8 cellular contexts compared by ENCODE assay signal in genomic region chr3:71580636-71581215, GRCh38.
A peak's percentile ranks its signal among the peaks of the same experiment; 100 is the strongest.
DNase-seq lines count a peak whose midpoint lies in the region; ATAC-seq and TF ChIP-seq lines count a peak whose summit lies in the region.

No MANE protein-coding gene starts in this region.

- H3K4me3 ChIP-seq in GM08714 (ENCODE audit: low read length), result peak overlapping the region; percentile 32
- peak overlapping the region; percentile 76 for H3K4me3 ChIP-seq in RWPE2 (ENCODE audit: severe bottlenecking)
- peak overlapping the region; percentile 72 for H3K4me3 ChIP-seq in fibroblast of pulmonary artery (replicated peaks; ENCODE audit: low read depth, low read length)
- H3K4me3 ChIP-seq in rectal smooth muscle tissue (ENCODE audit: low read length), result peak overlapping the region; percentile 97

- H3K27ac ChIP-seq in RWPE2 (ENCODE audit: poor library complexity, severe bottlenecking) (peak overlapping the region; percentile 96), rectal smooth muscle tissue (ENCODE audit: low read depth, low read length) (peak overlapping the region; percentile 98)

- no peak for TF ChIP-seq CTCF in RWPE2 (IDR thresholded peaks at IDR 0.05; ENCODE audit: poor library complexity, severe bottlenecking)
- no peak for TF ChIP-seq CTCF in fibroblast of pulmonary artery (IDR thresholded peaks at IDR 0.05; ENCODE audit: low read length, missing control alignments)
- TF ChIP-seq CTCF in GM13976 (IDR thresholded peaks at IDR 0.05; ENCODE audit: borderline replicate concordance, control extremely low read depth, extremely low read depth, insufficient read depth, missing control alignments), result no peak

- no peaks in the 10 kb centered on the region for H3K27me3 ChIP-seq in RWPE2 (ENCODE audit: insufficient read depth, poor library complexity, severe bottlenecking)
- H3K27me3 ChIP-seq in rectal smooth muscle tissue (ENCODE audit: control insufficient read depth, insufficient read depth, low read length), result no peaks in the 10 kb centered on the region

- H3K36me3 ChIP-seq in RWPE2 (ENCODE audit: low read depth), result peaks cover 18% of the 10 kb centered on the region
- H3K36me3 ChIP-seq in rectal smooth muscle tissue (ENCODE audit: control insufficient read depth, insufficient read depth, low read length), result no peaks in the 10 kb centered on the region

- in situ Hi-C loops in GM13976 (cut with MboI; ENCODE audit: low sequenced_read_pairs, unreplicated experiment), result no loop called here

- H3K4me1 ChIP-seq in RWPE2 (ENCODE audit: insufficient read depth, poor library complexity, severe bottlenecking) (peaks cover 32% of the 10 kb centered on the region), rectal smooth muscle tissue (ENCODE audit: control insufficient read depth, insufficient read depth, low read length) (peaks cover 11% of the 10 kb centered on the region)

- no peaks in the 10 kb centered on the region for H3K9me3 ChIP-seq in RWPE2 (ENCODE audit: severe bottlenecking)

- no peak for DNase-seq in RWPE2 (ENCODE audit: low spot score)
- no peak for DNase-seq in fibroblast of pulmonary artery (ENCODE audit: low read depth)
- DNase-seq in foreskin melanocyte, result no peak
- no peak for DNase-seq in GM13976 (ENCODE audit: low spot score)
- DNase-seq in NCI-H526 treated with DMSO at 0.1 percent for 48 hours (lab: John Stamatoyannopoulos, UW), result no peak

- peak overlapping the region; percentile 39 for H3K9ac ChIP-seq in rectal smooth muscle tissue (ENCODE audit: low read length)

- ATAC-seq in RWPE2 (ENCODE audit: low read depth) (no peak), HG02798 (IDR thresholded peaks at IDR 0.05; ENCODE audit: poor library complexity, unreplicated experiment) (no peak)

Comparison
In these comparisons a context has a peak if more than half of its experiments do, and no peak if none do; other contexts are left out.
1. H3K4me3 ChIP-seq: peak in every context shown above with its lines; median percentile 97 in rectal smooth muscle tissue; 76 in RWPE2; 72 in fibroblast of pulmonary artery; 32 in GM08714.